Comparison of ENCODE assay signal across 22 cellular contexts in genomic region chrY:13243716-13244115, GRCh38.
"Had no signal": no experiment of that assay in that cellular context is flagged by ENCODE, and none has a peak within 500 bp of the region (broad histone marks: within the 10 kb centered on the region; RNA-seq: fewer than 3 reads in every experiment).

No MANE protein-coding gene starts in this region.

- H3K9me3 ChIP-seq: esophagus muscularis mucosa, gastroesophageal sphincter, heart left ventricle, left lung, lower lobe of right lung, mucosa of descending colon had no signal

- H3K36me3 ChIP-seq: left lung, lower lobe of right lung had no signal

- H3K36me3 Mint-ChIP-seq: mesothelial cell of epicardium had no signal

- H3K4me1 ChIP-seq: esophagus muscularis mucosa, foreskin keratinocyte, gastroesophageal sphincter, heart left ventricle, left lung, lower lobe of right lung had no signal

- H3K27me3 ChIP-seq: dorsolateral prefrontal cortex, esophagus muscularis mucosa, foreskin keratinocyte, gastroesophageal sphincter, heart left ventricle, hepatocyte, left lung had no signal

- H3K27ac Mint-ChIP-seq: mesothelial cell of epicardium had no signal

- H3K4me3 Mint-ChIP-seq: immature natural killer cell, mesothelial cell of epicardium had no signal

- DNase-seq: dermis blood vessel endothelial cell; dorsolateral prefrontal cortex; effector CD4-positive, alpha-beta T cell; effector memory CD4-positive, alpha-beta T cell; foreskin keratinocyte; heart left ventricle; hypothalamus; immature natural killer cell; islet precursor cell; kidney; kidney glomerular epithelial cell; left colon; left lung; left ventricle myocardium superior; lower lobe of right lung; mesenchymal stem cell; mucosa of descending colon had no signal

- H3K9me3 Mint-ChIP-seq: mesothelial cell of epicardium had no signal

- H3K4me1 Mint-ChIP-seq: immature natural killer cell, mesothelial cell of epicardium had no signal

- H3K27ac ChIP-seq: coronary artery, dorsolateral prefrontal cortex, esophagus muscularis mucosa, foreskin keratinocyte, gastroesophageal sphincter, heart left ventricle, hepatocyte, left lung, lower lobe of right lung had no signal

- H3K4me3 ChIP-seq: coronary artery, dorsolateral prefrontal cortex, esophagus muscularis mucosa, gastroesophageal sphincter, heart left ventricle, hepatocyte, left lung, lower lobe of right lung, mucosa of descending colon had no signal

- ATAC-seq: foreskin keratinocyte, gastroesophageal sphincter, heart left ventricle, left colon, left lung, left ventricle myocardium superior, lower lobe of right lung, mucosa of descending colon had no signal
